ENCODE assay signal across 25 cellular contexts in the genomic region with DNA sequence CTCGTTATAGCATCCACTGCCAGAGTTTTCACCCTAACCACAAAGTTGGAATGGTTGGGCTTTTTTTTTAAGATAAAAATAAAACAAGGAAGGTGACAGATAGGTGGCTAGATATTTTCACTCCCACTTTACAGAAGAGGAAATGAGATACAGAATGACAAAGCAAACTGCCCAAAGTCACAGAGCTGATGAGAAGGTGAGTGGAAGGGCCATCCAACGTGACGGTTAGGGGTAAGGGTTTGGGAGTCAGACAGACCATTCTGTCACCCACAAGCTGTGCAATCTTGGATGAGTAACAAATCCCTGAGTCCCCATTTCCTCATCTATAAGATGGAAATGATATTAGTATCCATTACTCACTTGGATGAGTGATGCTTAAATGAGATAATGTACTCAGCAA.
DNase-seq lines count a peak whose midpoint lies in the region; ATAC-seq, FAIRE-seq and TF ChIP-seq lines count a peak whose summit lies in the region.
"Had no signal": no experiment of that assay in that cellular context is flagged by ENCODE, and none has a peak within 500 bp of the region (broad histone marks: within the 10 kb centered on the region; RNA-seq: fewer than 3 reads in every experiment).

No MANE protein-coding gene starts in this region.

- H3K27ac ChIP-seq in heart right ventricle (peak overlapping the region in 7 of 10 donors; percentile 10 to 95 (median 55)), transverse colon (peak overlapping the region in 3 of 4 donors; percentile 10 to 86 (median 23)), H9 (ENCODE audit: insufficient read length, low read depth, low read length) (no peak overlapping the region)
- H3K27ac ChIP-seq: breast epithelium, lower lobe of right lung, ovary had no signal

- H3K23ac ChIP-seq in H9 (ENCODE audit: insufficient read length, low read depth, low read length), result no peak overlapping the region

- WGBS in heart right ventricle, 2 donors, result 42 to 48% methylated on average over 3 of the region's 3 CpGs
- WGBS in transverse colon (ENCODE audit: low coverage in 1 of 2), 2 donors, result 58 to 64% methylated on average over 3 of the region's 3 CpGs
- WGBS in H9 (ENCODE audit: extremely low coverage, insufficient read length, low lambda C conversion rate), result no CpG with 5 or more reads among the region's 3 CpGs

- H3T11ph ChIP-seq in H9 (ENCODE audit: low read length), result no peak overlapping the region

- no peak overlapping the region for H2AK5ac ChIP-seq in H9 (ENCODE audit: insufficient read length, low read length)

- peaks cover 14% of the 10 kb centered on the region for H3K4me1 Mint-ChIP-seq in endothelial cell (ENCODE audit: unreplicated experiment)
- peaks cover 8 to 11% of the 10 kb centered on the region in 2 experiments; a peak in 3 of 4 replicates for H3K4me1 Mint-ChIP-seq in H9
- H3K4me1 Mint-ChIP-seq in HFFc6 (ENCODE audit: low read depth), result no peaks in the 10 kb centered on the region

- no peaks in the 10 kb centered on the region for H3K23me2 ChIP-seq in H9 (ENCODE audit: insufficient read length, low read depth, low read length, poor library complexity, severe bottlenecking)

- DNase-seq in heart right ventricle (no peak), cardiac septum (ENCODE audit: low spot score) (no peak), RCC 7860 (ENCODE audit: low spot score) (peak; percentile 52), endothelial cell (ENCODE audit: low spot score) (no peak), transverse colon (no peak), H9 (no peak), HFFc6 (no peak)
- no peak for DNase-seq in activated CD4-positive, alpha-beta T cell treated with anti-CD3 and anti-CD28 coated beads for 4 hours
- DNase-seq: DMS 273 treated with DMSO at 0.1 percent for 48 hours; esophagus squamous epithelium; glutamatergic neuron; lower lobe of right lung; MV-4-11; NCI-H2029; NCI-H446; NK-92 treated with Interleukin-12 subunit alpha and Interleukin-12 subunit beta, amount 100 ng/mL, for 24 hours; ovary; stimulated activated CD4-positive, alpha-beta T cell treated with anti-CD3 and anti-CD28 coated beads, Interleukin-2, amount 100 ng/mL, for 48 hours; substantia nigra had no signal

- H3K27me3 Mint-ChIP-seq in endothelial cell (ENCODE audit: unreplicated experiment) (no peaks in the 10 kb centered on the region), H9 (ENCODE audit: low read depth) (no peaks in the 10 kb centered on the region), HFFc6 (ENCODE audit: insufficient read depth) (peaks cover 5% of the 10 kb centered on the region; the same call in 1 of the 2 replicates)

- in situ Hi-C loops in transverse colon (cut with MboI; ENCODE audit: low pct_ligation_motif_present in 1 of 4, low pct_unique_long_range_greater_than_20kb in 1 of 4, low sequenced_read_pairs in 3 of 4), result loop anchor here in 1 of 4 donors (25.0 kb wide), 1 partner anchor 440 kb away; no protein-coding TSS in a partner anchor

- no peak overlapping the region for H3K4ac ChIP-seq in H9 (ENCODE audit: low read depth, low read length)

- H4K5ac ChIP-seq in H9 (ENCODE audit: insufficient read length, low read depth, low read length), result no peak overlapping the region

- no peaks in the 10 kb centered on the region for H3K27me3 ChIP-seq in heart right ventricle
- no peaks in the 10 kb centered on the region for H3K27me3 ChIP-seq in transverse colon
- no peaks in the 10 kb centered on the region for H3K27me3 ChIP-seq in H9 (ENCODE audit: insufficient read depth, low read length)
- H3K27me3 ChIP-seq: breast epithelium, esophagus squamous epithelium, ovary had no signal

- peak; percentile 51 for FAIRE-seq in RCC 7860 (lab: Jason Lieb, UNC)
- FAIRE-seq: A204.1, G401.6, HepG2 had no signal

- peaks cover 69% of the 10 kb centered on the region for H3K36me3 Mint-ChIP-seq in endothelial cell (ENCODE audit: low read depth, unreplicated experiment)
- H3K36me3 Mint-ChIP-seq in H9 (ENCODE audit: insufficient read depth in 1 of 3, low read depth in 3 of 3), result peaks cover 5 to 45% (median 30%) of the 10 kb centered on the region in 3 experiments; a peak in 5 of 7 replicates
- H3K36me3 Mint-ChIP-seq in HFFc6 (ENCODE audit: low read depth), result no peaks in the 10 kb centered on the region

- no peak overlapping the region for H4K91ac ChIP-seq in H9 (ENCODE audit: insufficient read length, low read depth, low read length)

- intact Hi-C loops in heart right ventricle (cut with DNase I), result no loop called here
- intact Hi-C loops in cardiac septum (cut with DNase I), result no loop called here
- intact Hi-C loops in transverse colon (cut with DNase I; ENCODE audit: low total_unique reads), result no loop called here

- no peak overlapping the region for H2BK15ac ChIP-seq in H9 (ENCODE audit: low read depth, low read length)

- H3K79me2 ChIP-seq in H9 (ENCODE audit: insufficient read depth, low read length), result no peaks in the 10 kb centered on the region

- TF ChIP-seq CTCF in heart right ventricle (IDR thresholded peaks at IDR 0.05), result no peak
- TF ChIP-seq CTCF in endothelial cell (IDR thresholded peaks at IDR 0.05; ENCODE audit: unreplicated experiment), result no peak
- TF ChIP-seq CTCF in transverse colon (IDR thresholded peaks at IDR 0.05), result no peak
- TF ChIP-seq CTCF in H9 (conservative IDR thresholded peaks at IDR 0.05), result no peak
- TF ChIP-seq CTCF in HFFc6 (IDR thresholded peaks at IDR 0.05), result no peak

- peaks cover 11 to 95% (median 68%) of the 10 kb centered on the region in 9 donors for H3K4me1 ChIP-seq in heart right ventricle
- H3K4me1 ChIP-seq in transverse colon, result peaks cover 0 to 8% (median 4%) of the 10 kb centered on the region in 4 donors
- H3K4me1 ChIP-seq in H9 (ENCODE audit: insufficient read depth, low read length), result no peaks in the 10 kb centered on the region
- H3K4me1 ChIP-seq: breast epithelium, lower lobe of right lung had no signal

- H3K9me3 Mint-ChIP-seq in endothelial cell (ENCODE audit: unreplicated experiment) (no peaks in the 10 kb centered on the region), H9 (no peaks in the 10 kb centered on the region), HFFc6 (no peaks in the 10 kb centered on the region)
- H3K9me3 Mint-ChIP-seq: activated T-helper 2 cell treated with anti-CD3 and anti-CD28 coated beads, Interferon-gamma antibody, Interleukin-2, Interleukin-4, amounts not matched to agents 10 μg/mL and 5 μg/mL and 100 μg/mL, durations not matched to agents 14 hours and 24 hours and 36 hours; T-helper 1 cell treated with Interleukin-12 subunit alpha and Interleukin-12 subunit beta and Interleukin-4 antibody, amounts not matched to agents 30 μg/mL and 1 μg/mL, for 36 hours had no signal

- no peak overlapping the region for H2BK12ac ChIP-seq in H9 (ENCODE audit: insufficient read length, low read depth, low read length)

- no peak overlapping the region for H3K4me2 ChIP-seq in H9 (ENCODE audit: insufficient read depth, insufficient read length, low read length)

- H2AFZ ChIP-seq in H9 (ENCODE audit: low read length), result no peak overlapping the region

- no peak for ATAC-seq in heart right ventricle
- ATAC-seq: HepG2, lower lobe of right lung had no signal

- no peaks in the 10 kb centered on the region for H3K79me1 ChIP-seq in H9 (ENCODE audit: insufficient read depth, low read depth, low read length, poor library complexity, severe bottlenecking)

- no peak overlapping the region for H3K27ac Mint-ChIP-seq in endothelial cell (ENCODE audit: unreplicated experiment)
- H3K27ac Mint-ChIP-seq in H9, result no peak overlapping the region
- no peak overlapping the region for H3K27ac Mint-ChIP-seq in HFFc6
- H3K27ac Mint-ChIP-seq: activated T-helper 2 cell treated with anti-CD3 and anti-CD28 coated beads, Interferon-gamma antibody, Interleukin-2, Interleukin-4, amounts not matched to agents 10 μg/mL and 5 μg/mL and 100 μg/mL, durations not matched to agents 14 hours and 24 hours and 36 hours; T-helper 1 cell treated with Interleukin-12 subunit alpha and Interleukin-12 subunit beta and Interleukin-4 antibody, amounts not matched to agents 30 μg/mL and 1 μg/mL, for 36 hours had no signal

- no peak overlapping the region for H3K9ac ChIP-seq in H9 (ENCODE audit: extremely low read depth, insufficient read length, low read length)

- H4K20me1 ChIP-seq in H9 (ENCODE audit: control insufficient read depth, insufficient read depth, insufficient read length), result no peaks in the 10 kb centered on the region

- no peak overlapping the region for H3K4me3 ChIP-seq in heart right ventricle
- no peak overlapping the region for H3K4me3 ChIP-seq in transverse colon
- H3K4me3 ChIP-seq: breast epithelium, esophagus squamous epithelium, lower lobe of right lung, ovary had no signal

- H3K9me3 ChIP-seq in heart right ventricle (no peaks in the 10 kb centered on the region), transverse colon (no peaks in the 10 kb centered on the region), H9 (ENCODE audit: control insufficient read depth, low read depth, low read length) (no peaks in the 10 kb centered on the region)
- H3K9me3 ChIP-seq: breast epithelium, esophagus squamous epithelium, lower lobe of right lung, ovary had no signal

- no peak overlapping the region for H4K8ac ChIP-seq in H9 (replicated peaks; ENCODE audit: insufficient read length, low read depth, low read length)

- no peak overlapping the region for H2BK120ac ChIP-seq in H9 (ENCODE audit: low read depth, low read length, poor library complexity, severe bottlenecking)

- no peak overlapping the region for H2BK20ac ChIP-seq in H9 (ENCODE audit: low read depth, low read length, poor library complexity, severe bottlenecking)

- no peak overlapping the region for H2BK5ac ChIP-seq in H9 (ENCODE audit: insufficient read length, low read length)

- no peak overlapping the region for H3K18ac ChIP-seq in H9 (ENCODE audit: insufficient read length, low read depth, low read length)

- H3K4me3 Mint-ChIP-seq in endothelial cell (ENCODE audit: unreplicated experiment), result peak overlapping the region; percentile 13
- H3K4me3 Mint-ChIP-seq in H9, result no peak overlapping the region
- H3K4me3 Mint-ChIP-seq in HFFc6, result no peak overlapping the region
- H3K4me3 Mint-ChIP-seq: T-helper 1 cell treated with Interleukin-12 subunit alpha and Interleukin-12 subunit beta and Interleukin-4 antibody, amounts not matched to agents 30 μg/mL and 1 μg/mL, for 36 hours had no signal

- no peak overlapping the region for H3K14ac ChIP-seq in H9 (ENCODE audit: insufficient read depth, low read length)

- H3K36me3 ChIP-seq in heart right ventricle (peaks cover 0 to 100% (median 27%) of the 10 kb centered on the region in 9 donors), transverse colon (peaks cover 0 to 22% (median 0%) of the 10 kb centered on the region in 4 donors)
- H3K36me3 ChIP-seq: ovary had no signal

- H3K56ac ChIP-seq in H9 (ENCODE audit: insufficient read length, low read depth, low read length), result no peak overlapping the region

- TF ChIP-seq EP300 in transverse colon (IDR thresholded peaks at IDR 0.05; ENCODE audit: low read depth), result no peak

- TF ChIP-seq POLR2A in transverse colon (IDR thresholded peaks at IDR 0.05), result no peak
